In the genomic region with DNA sequence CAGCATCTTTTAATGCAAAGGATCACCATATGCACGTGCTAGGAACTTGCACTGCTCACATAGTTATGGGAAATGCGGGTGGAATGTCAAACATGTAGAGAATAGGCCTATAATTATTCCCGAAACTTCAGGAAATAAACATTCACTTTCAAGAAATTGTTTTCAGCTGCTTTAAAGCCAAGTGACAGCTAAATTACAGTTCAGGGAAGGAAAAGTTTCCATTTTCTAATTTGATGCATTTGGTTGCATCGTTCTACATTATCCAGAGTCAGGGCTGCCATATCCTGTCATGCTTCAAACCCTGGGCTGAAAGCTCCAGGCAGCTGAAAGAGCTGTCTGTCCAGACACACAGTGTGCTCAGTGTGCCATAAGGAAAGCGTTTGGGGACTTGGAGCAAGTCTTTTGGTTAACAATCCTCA, we compare ENCODE assay signal across 1 cellular context.
TF ChIP-seq lines count a peak whose summit lies in the region.

No MANE protein-coding gene starts in this region.

TF ChIP-seq in H1, 55 proteins besides CTCF, POLR2A, EP300 and RAD21:
- no peak for TF ChIP-seq NRF1 (IDR thresholded peaks at IDR 0.05; ENCODE audit: low read depth, low read length)
- TF ChIP-seq MAFK (IDR thresholded peaks at IDR 0.05; ENCODE audit: low read depth, low read length) = no peak
- TF ChIP-seq GABPA (IDR thresholded peaks at IDR 0.05; ENCODE audit: borderline replicate concordance, insufficient read depth, low read length) = no peak
- no peak for TF ChIP-seq BCL11A (IDR thresholded peaks at IDR 0.05; ENCODE audit: low read depth in 2 of 2, low read length in 2 of 2)
- TF ChIP-seq CTBP2 (IDR thresholded peaks at IDR 0.05; ENCODE audit: borderline replicate concordance, insufficient read depth, insufficient read length, low read length) = no peak
- TF ChIP-seq TBP (IDR thresholded peaks at IDR 0.05; ENCODE audit: low read depth, low read length) = no peak
- TF ChIP-seq NANOG (IDR thresholded peaks at IDR 0.05; ENCODE audit: insufficient read depth, low read depth, low read length, poor library complexity, severe bottlenecking) = no peak
- no peak for TF ChIP-seq CHD2 (IDR thresholded peaks at IDR 0.05; ENCODE audit: low read length)
- TF ChIP-seq CEBPB (IDR thresholded peaks at IDR 0.05; ENCODE audit: low read depth, low read length) = no peak
- TF ChIP-seq SP1 (IDR thresholded peaks at IDR 0.05; ENCODE audit: low read depth, low read length) = no peak
- no peak for TF ChIP-seq RNF2 (IDR thresholded peaks at IDR 0.05; ENCODE audit: borderline replicate concordance, low read depth, low read length, missing control alignments, poor library complexity, severe bottlenecking)
- TF ChIP-seq RXRA (IDR thresholded peaks at IDR 0.05; ENCODE audit: insufficient read depth, low read depth, low read length) = no peak
TF ChIP-seq in H1: peak in this region for 0.
